Comparison of ENCODE assay signal across 34 cellular contexts in the genomic region with DNA sequence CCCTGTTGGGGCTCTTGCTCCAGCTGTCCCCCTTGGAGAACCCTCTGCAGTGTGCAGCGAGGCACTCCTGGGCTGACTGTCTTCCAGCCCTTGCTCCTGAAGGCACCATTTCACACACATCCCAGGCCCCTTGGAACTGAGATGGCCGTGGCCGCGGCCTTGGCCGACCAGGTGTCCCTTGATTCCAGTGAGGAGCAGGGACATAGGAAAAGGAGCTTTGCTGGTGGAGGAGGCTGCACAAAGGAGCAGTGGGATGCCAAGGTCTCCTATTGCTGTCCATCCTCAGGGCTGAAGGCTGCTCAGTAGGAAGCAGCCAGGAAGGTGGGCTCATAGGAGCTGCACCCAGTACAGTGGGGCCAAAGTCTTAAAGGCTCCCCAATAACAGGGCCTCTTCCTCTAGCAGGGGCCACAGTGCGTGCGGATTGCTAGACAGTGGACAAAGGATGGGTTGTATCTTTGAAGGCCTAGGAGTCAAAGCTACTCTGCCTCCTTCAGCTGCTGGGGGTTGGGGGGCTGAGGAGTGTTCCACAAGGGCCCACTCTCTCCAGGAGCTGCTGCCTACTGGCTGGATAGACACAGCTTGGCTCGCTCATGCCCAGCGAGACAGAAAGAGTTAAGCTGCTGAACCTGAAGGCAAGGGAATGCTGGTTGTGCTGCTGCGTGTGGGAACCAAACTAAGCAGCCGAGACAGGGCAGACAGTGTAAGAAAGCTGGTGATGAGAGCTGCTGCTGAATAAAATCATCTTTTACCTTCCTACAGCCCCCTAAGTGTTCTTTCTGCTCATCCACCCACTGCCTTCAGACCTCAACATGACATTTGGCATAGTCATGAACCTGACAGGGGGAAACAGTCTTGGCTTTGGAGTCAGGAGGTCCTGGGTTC.
"Had no signal": no experiment of that assay in that cellular context is flagged by ENCODE, and none has a peak within 500 bp of the region (broad histone marks: within the 10 kb centered on the region; RNA-seq: fewer than 3 reads in every experiment).

No MANE protein-coding gene starts in this region.

- H3K9me3 ChIP-seq: MG63 had no signal

- H3K27ac ChIP-seq: KMS-11 had no signal

- H3K4me3 ChIP-seq: MG63 had no signal

- H3K36me3 ChIP-seq: MG63 had no signal

- DNase-seq: Karpas-422, Kasumi-1, KG1, MG63, MM.1S, MV-4-11, NCI-H1048, NCI-H1092, NCI-H1092 treated with DMSO at 0.1 percent for 48 hours, NCI-H1105, NCI-H1105 treated with DMSO at 0.1 percent for 48 hours, NCI-H1417, NCI-H1417 treated with DMSO at 0.1 percent for 48 hours, NCI-H1436, NCI-H1436 treated with DMSO at 0.1 percent for 48 hours, NCI-H146, NCI-H1694, NCI-H1694 treated with DMSO at 0.1 percent for 48 hours, NCI-H187, NCI-H187 treated with DMSO at 0.1 percent for 48 hours, NCI-H1930, NCI-H2029, NCI-H2029 treated with DMSO at 0.1 percent for 48 hours, NCI-H2081, NCI-H2081 treated with DMSO at 0.1 percent for 48 hours, NCI-H2107, NCI-H2171, NCI-H2171 treated with DMSO at 0.1 percent for 48 hours, NCI-H2227 treated with DMSO at 0.1 percent for 48 hours, NCI-H226, NCI-H345, NCI-H446, NCI-H446 treated with DMSO at 0.1 percent for 48 hours had no signal

- H3K27me3 ChIP-seq: MG63 had no signal
